29 cellular contexts compared by ENCODE assay signal in genomic region chr6:129653229-129653628, GRCh38. TPM values are rescaled to one million over a fixed set of nuclear protein-coding genes. Genes with fewer than 3 reads are reported as not detected.
DNase-seq lines count a peak whose midpoint lies in the region; ATAC-seq, FAIRE-seq and TF ChIP-seq lines count a peak whose summit lies in the region.
"Had no signal": no experiment of that assay in that cellular context is flagged by ENCODE, and none has a peak within 500 bp of the region (broad histone marks: within the 10 kb centered on the region; RNA-seq: fewer than 3 reads in every experiment).

No MANE protein-coding gene starts in this region.

- H2BK15ac ChIP-seq in neuronal stem cell (ENCODE audit: low read length), result no peak overlapping the region

- H3K9me2 ChIP-seq in HCT116 (ENCODE audit: insufficient read depth) (no peaks in the 10 kb centered on the region), GM23248 (ENCODE audit: insufficient read depth) (no peaks in the 10 kb centered on the region)

- no peak overlapping the region for H2AK5ac ChIP-seq in neuronal stem cell (ENCODE audit: low read depth, low read length)

- no peak for TF ChIP-seq EP300 in A549 (IDR thresholded peaks at IDR 0.05)

- H4K8ac ChIP-seq in neuronal stem cell (ENCODE audit: low read depth, low read length), result no peak overlapping the region

- no peak overlapping the region for H3K23ac ChIP-seq in neuronal stem cell (ENCODE audit: low read depth, low read length, poor library complexity)

- no peak overlapping the region for H3K4ac ChIP-seq in neuronal stem cell (ENCODE audit: low read length)

- CTCF ChIA-PET in A549 (lab: Yijun Ruan, JAX), result interaction anchor here (0.7 to 2.4 kb wide), 4 partner anchors 8 to 55 kb away, joined by 3 to 8 read pairs (median 4); no protein-coding TSS in a partner anchor
- CTCF ChIA-PET in HCT116 (lab: Charles Lee), result interaction anchor here (1.0 kb wide), 1 partner anchor 122 kb away, joined by 3 read pairs; no protein-coding TSS in a partner anchor

- no peak overlapping the region for H2AFZ ChIP-seq in HCT116 (ENCODE audit: low read depth, low read length, poor library complexity, severe bottlenecking)
- no peak overlapping the region for H2AFZ ChIP-seq in GM23248
- H2AFZ ChIP-seq in neuronal stem cell (ENCODE audit: low read length), result no peak overlapping the region

- H3K9me3 Mint-ChIP-seq in dendritic cell treated with granulocyte-macrophage colony-stimulating factor and Interleukin-4, amounts not matched to agents 40 ng/mL and 50 ng/mL, for 4 days, result peaks cover 8% of the 10 kb centered on the region
- H3K9me3 Mint-ChIP-seq in nephron, result no peaks in the 10 kb centered on the region
- H3K9me3 Mint-ChIP-seq: CD4-positive, alpha-beta memory T cell had no signal

- H3K4me2 ChIP-seq in A549 (peak overlapping the region; percentile 48; the same call in 2 of the 3 replicates), HCT116 (ENCODE audit: low read length) (peak overlapping the region; percentile 15; the same call in 1 of the 2 replicates), GM23248 (ENCODE audit: unreplicated experiment) (no peak overlapping the region), neuronal stem cell (ENCODE audit: insufficient read depth, low read length, poor library complexity, severe bottlenecking) (no peak overlapping the region)

- no peak overlapping the region for H4K91ac ChIP-seq in neuronal stem cell (ENCODE audit: low read depth, low read length, poor library complexity)

- H3K4me1 Mint-ChIP-seq in dendritic cell treated with granulocyte-macrophage colony-stimulating factor and Interleukin-4, amounts not matched to agents 40 ng/mL and 50 ng/mL, for 4 days (ENCODE audit: low read depth), result peaks cover 70% of the 10 kb centered on the region
- H3K4me1 Mint-ChIP-seq in nephron, result peaks cover 42% of the 10 kb centered on the region

- no peak overlapping the region for H3K4me3 ChIP-seq in A549
- H3K4me3 ChIP-seq in HCT116 (replicated peaks in 1 of 2; ENCODE audit: low read depth in 1 of 2, low read length in 2 of 2), result no peak overlapping the region
- H3K4me3 ChIP-seq in GM23248, result no peak overlapping the region
- no peak overlapping the region for H3K4me3 ChIP-seq in neuronal stem cell (ENCODE audit: low read length in 2 of 2)
- H3K4me3 ChIP-seq: Peyer's patch, SK-N-MC had no signal

- TF ChIP-seq CTCF in A549 (IDR thresholded peaks at IDR 0.05), result no peak
- no peak for TF ChIP-seq CTCF in HCT116 (IDR thresholded peaks at IDR 0.05 in 2 of 3, conservative IDR thresholded peaks at IDR 0.05 in 1 of 3; ENCODE audit: borderline replicate concordance in 1 of 3, insufficient read depth in 1 of 3, low read depth in 2 of 3, low read length in 2 of 3)
- no peak for TF ChIP-seq CTCF in nephron (IDR thresholded peaks at IDR 0.05; ENCODE audit: unreplicated experiment in 3 of 3)

- no peak for DNase-seq in A549 (ENCODE audit: low read depth in 1 of 2, low spot score in 1 of 2)
- DNase-seq in HCT116 (ENCODE audit: low read depth, low spot score), result no peak
- no peak for DNase-seq in GM23248
- DNase-seq in KBM-7, result no peak
- no peak for DNase-seq in neuronal stem cell (ENCODE audit: low spot score)
- DNase-seq: AML-193; C1 segment of cervical spinal cord; CD4-positive, alpha-beta memory T cell; COR-L47; DMS 273 treated with DMSO at 0.1 percent for 48 hours; DMS79; EL; GF-D8; H7; KG1; NCI-H1092; NCI-H1417 treated with DMSO at 0.1 percent for 48 hours; NCI-H1694 treated with DMSO at 0.1 percent for 48 hours; NCI-H2081; NCI-H2227 treated with DMSO at 0.1 percent for 48 hours; NCI-H526 treated with DMSO at 0.1 percent for 48 hours; Peyer's patch; SIG-M5 had no signal

- POLR2A ChIA-PET in A549 (lab: Yijun Ruan, JAX), result no interaction called here
- POLR2A ChIA-PET in HCT116 (lab: Charles Lee), result interaction anchor here (1.3 kb wide), 1 partner anchor 13 kb away, joined by 4 read pairs; no protein-coding TSS in a partner anchor

- no peaks in the 10 kb centered on the region for H4K20me1 ChIP-seq in HCT116 (ENCODE audit: insufficient read depth)
- H4K20me1 ChIP-seq in GM23248 (ENCODE audit: insufficient read depth), result no peaks in the 10 kb centered on the region

- H2BK120ac ChIP-seq in neuronal stem cell (ENCODE audit: low read depth, low read length), result no peak overlapping the region

- no peak for FAIRE-seq in A549 (lab: Jason Lieb, UNC)
- FAIRE-seq: A204.1, GM12892, HTR-8/SVneo had no signal

- H2BK12ac ChIP-seq in neuronal stem cell (ENCODE audit: low read length), result no peak overlapping the region

- WGBS in A549 (ENCODE audit: missing lambda C conversion rate), result 22% methylated on average over 2 of the region's 2 CpGs
- WGBS in GM23248 (ENCODE audit: low coverage in 1 of 2, low lambda C conversion rate in 2 of 2, missing lambda C conversion rate in 2 of 2), 2 experiments, result 98% methylated on average over 2 of the region's 2 CpGs
- WGBS in neuronal stem cell (ENCODE audit: extremely low coverage in 2 of 2, insufficient read length in 2 of 2, insufficient replicate concordance in 1 of 2), 2 donors, result no CpG with 5 or more reads among the region's 2 CpGs

- no peak for TF ChIP-seq RAD21 in A549 (conservative IDR thresholded peaks at IDR 0.05 in 1 of 2, IDR thresholded peaks at IDR 0.05 in 1 of 2)
- TF ChIP-seq RAD21 in HCT116 (IDR thresholded peaks at IDR 0.05; ENCODE audit: low read depth), result no peak

- no peak overlapping the region for H3K4me3 Mint-ChIP-seq in dendritic cell treated with granulocyte-macrophage colony-stimulating factor and Interleukin-4, amounts not matched to agents 40 ng/mL and 50 ng/mL, for 4 days
- H3K4me3 Mint-ChIP-seq in nephron, result no peak overlapping the region
- H3K4me3 Mint-ChIP-seq: CD4-positive, alpha-beta memory T cell had no signal

- BruUV-seq in HCT116 (replicated peaks; lab: Mats Ljungman, UMichigan), result no TSS peak

- H3K27ac Mint-ChIP-seq in dendritic cell treated with granulocyte-macrophage colony-stimulating factor and Interleukin-4, amounts not matched to agents 40 ng/mL and 50 ng/mL, for 4 days, result peak overlapping the region; percentile 84
- H3K27ac Mint-ChIP-seq in nephron, result peak overlapping the region; percentile 59 to 76 (median 67)
- H3K27ac Mint-ChIP-seq: CD4-positive, alpha-beta memory T cell had no signal

- H3K9ac ChIP-seq in HCT116 (ENCODE audit: low read length), result 0 out of 2 replicates have a peak overlapping the region, but pooled peaks have one; percentile 30
- H3K9ac ChIP-seq in GM23248, result no peak overlapping the region
- H3K9ac ChIP-seq in neuronal stem cell (ENCODE audit: low read depth, low read length, poor library complexity), result no peak overlapping the region

- no peak overlapping the region for H3K14ac ChIP-seq in neuronal stem cell (ENCODE audit: low read length)

- H2BK5ac ChIP-seq in neuronal stem cell (ENCODE audit: low read length), result no peak overlapping the region

- H3K36me3 ChIP-seq in HCT116 (ENCODE audit: control insufficient read depth in 1 of 2, insufficient read depth in 2 of 2, low read length in 2 of 2) (no peaks in the 10 kb centered on the region), GM23248 (ENCODE audit: low read depth) (no peaks in the 10 kb centered on the region), neuronal stem cell (replicated peaks in 1 of 2; ENCODE audit: control insufficient read depth in 2 of 2, insufficient read depth in 2 of 2, low read length in 2 of 2) (no peaks in the 10 kb centered on the region)
- H3K36me3 ChIP-seq: Peyer's patch had no signal

- H3K27me3 Mint-ChIP-seq in dendritic cell treated with granulocyte-macrophage colony-stimulating factor and Interleukin-4, amounts not matched to agents 40 ng/mL and 50 ng/mL, for 4 days, result no peaks in the 10 kb centered on the region
- H3K27me3 Mint-ChIP-seq in nephron (ENCODE audit: low read depth), result no peaks in the 10 kb centered on the region
- H3K27me3 Mint-ChIP-seq: CD4-positive, alpha-beta memory T cell had no signal

- in situ Hi-C loops in GM23248 (cut with MboI), result no loop called here
- in situ Hi-C loops in KBM-7 (cut with MboI; ENCODE audit: low pct_unique_long_range_greater_than_20kb, low sequenced_read_pairs), result no loop called here

- H3K79me2 ChIP-seq in HCT116 (ENCODE audit: insufficient read depth, low read length), result peaks cover 83% of the 10 kb centered on the region
- peaks cover 73% of the 10 kb centered on the region for H3K79me2 ChIP-seq in GM23248 (ENCODE audit: insufficient read depth)

- ATAC-seq in A549 (no peak), HCT116 (no peak)

- H3K9me3 ChIP-seq in A549 (no peaks in the 10 kb centered on the region), HCT116 (ENCODE audit: control insufficient read depth in 1 of 2, insufficient read depth in 1 of 2, low read depth in 1 of 2, low read length in 2 of 2) (no peaks in the 10 kb centered on the region), GM23248 (ENCODE audit: low read depth) (no peaks in the 10 kb centered on the region), neuronal stem cell (replicated peaks in 1 of 2; ENCODE audit: control insufficient read depth in 2 of 2, insufficient read depth in 1 of 2, low read depth in 1 of 2, low read length in 2 of 2) (no peaks in the 10 kb centered on the region)
- H3K9me3 ChIP-seq: Peyer's patch had no signal

- no peaks in the 10 kb centered on the region for H3K79me1 ChIP-seq in neuronal stem cell (ENCODE audit: low read depth, low read length)

- H3K36me3 Mint-ChIP-seq in dendritic cell treated with granulocyte-macrophage colony-stimulating factor and Interleukin-4, amounts not matched to agents 40 ng/mL and 50 ng/mL, for 4 days (ENCODE audit: low read depth), result peaks cover 77% of the 10 kb centered on the region
- H3K36me3 Mint-ChIP-seq in nephron (ENCODE audit: low read depth), result no peaks in the 10 kb centered on the region

- intact Hi-C loops in HCT116 (cut with micrococcal nuclease), result no loop called here
- intact Hi-C loops in dendritic cell treated with granulocyte-macrophage colony-stimulating factor and Interleukin-4, amounts not matched to agents 40 ng/mL and 50 ng/mL, for 4 days (cut with micrococcal nuclease), result no loop called here

- H3K18ac ChIP-seq in neuronal stem cell (ENCODE audit: low read length), result no peak overlapping the region

- RAD21 ChIA-PET in HCT116 (lab: Charles Lee; ENCODE audit: low non-redundant PET in 1 of 2, low total read pairs in 2 of 2, uncharacterized antibody in 2 of 2, unreplicated experiment in 2 of 2), result no interaction called here

- H3K27ac ChIP-seq in A549 (peak overlapping the region; percentile 64 to 65), HCT116 (ENCODE audit: low read depth, low read length) (peak overlapping the region; percentile 99), GM23248 (no peak overlapping the region), neuronal stem cell (replicated peaks; ENCODE audit: low read length) (no peak overlapping the region)
- H3K27ac ChIP-seq: Peyer's patch, SK-N-MC had no signal

- H3K27me3 ChIP-seq in HCT116 (ENCODE audit: insufficient read depth, low read length), result no peaks in the 10 kb centered on the region
- no peaks in the 10 kb centered on the region for H3K27me3 ChIP-seq in GM23248 (replicated peaks; ENCODE audit: insufficient read depth)
- no peaks in the 10 kb centered on the region for H3K27me3 ChIP-seq in neuronal stem cell (ENCODE audit: control insufficient read depth in 3 of 3, insufficient read depth in 3 of 3, low read depth in 1 of 3, low read length in 3 of 3)
- H3K27me3 ChIP-seq: Peyer's patch had no signal

- peaks cover 65% of the 10 kb centered on the region for H3K4me1 ChIP-seq in A549
- H3K4me1 ChIP-seq in HCT116 (ENCODE audit: control insufficient read depth in 1 of 2, insufficient read depth in 2 of 2, low read length in 2 of 2), result peaks cover 92 to 94% of the 10 kb centered on the region in 2 experiments
- 0 out of 2 replicates have a peak, but pooled peaks cover 13% of the 10 kb centered on the region for H3K4me1 ChIP-seq in GM23248 (ENCODE audit: insufficient read depth)
- peaks cover 0 to 2% of the 10 kb centered on the region in 2 donors for H3K4me1 ChIP-seq in neuronal stem cell (ENCODE audit: control insufficient read depth in 2 of 2, insufficient read depth in 1 of 2, low read depth in 1 of 2, low read length in 2 of 2)

- TF ChIP-seq POLR2A in A549 (IDR thresholded peaks at IDR 0.05; ENCODE audit: low read length) (no peak), HCT116 (IDR thresholded peaks at IDR 0.05; ENCODE audit: borderline replicate concordance, extremely low read depth, insufficient read depth, insufficient read length) (no peak)

- H3F3A ChIP-seq in GM23248 (ENCODE audit: insufficient read depth), result no peaks in the 10 kb centered on the region; the same call in 1 of the 2 replicates

RNA-seq across cellular contexts. Expression of gene ARHGAP18, which starts 56.7 kb away (rescaled TPM):
- polyA plus RNA-seq in A549 (2011; rRNA removed) (13.3 and 16.7 TPM in 2 replicates), A549 (2017; fragmentation: RNase III; extraction: RNeasy Plus Mini Kit Qiagen cat#74134 plus additional on column Dnase treatment) (8.1 to 13.4 TPM (median 11.2 TPM) in 3 replicates), GM23248 (2016; fragmentation: Nextera tagmentation; extraction: Ambion mirVana) (12.0 and 12.5 TPM in 2 replicates)
- 1.4 TPM in 2 replicates for polyA plus RNA-seq in A549 (2012; cell fraction: cytosol; rRNA removed)
- 0.55 and 0.75 TPM in 2 replicates for polyA plus RNA-seq in A549 (2012; cell fraction: nucleus; rRNA removed)
- polyA minus RNA-seq in A549 (2011; rRNA and poly(A)+ RNA removed), result 13.5 and 13.7 TPM in 2 replicates
- 70.3 TPM for total RNA-seq in HCT116 (2021; ENCODE audit: unreplicated experiment)
- 20.1 and 25.5 TPM in 2 replicates for polyA plus RNA-seq in HCT116 (2012)
- total RNA-seq in GM23248 (2014; rRNA removed; shearing (Covaris generic)), result 23.8 and 25.3 TPM in 2 replicates
- 3.1 TPM for polyA plus RNA-seq in neuronal stem cell (2013, experiment 1 of 2)
- 3.2 TPM for polyA plus RNA-seq in neuronal stem cell (2013, experiment 2 of 2)

Comparison
In these comparisons a context has a peak if more than half of its experiments do, and no peak if none do; other contexts are left out.
1. H3K27ac ChIP-seq: peak in A549 (2 of 2) and HCT116 (single experiment); none in GM23248 (single experiment) and neuronal stem cell (single experiment).
2. H3K4me2 ChIP-seq: peak in A549 (single experiment) and HCT116 (single experiment); none in GM23248 (single experiment) and neuronal stem cell (single experiment).